In genomic region chr16:74709477-74709877, GRCh38 we compare ENCODE assay signal across 9 cellular contexts. TPM values are rescaled to one million over a fixed set of nuclear protein-coding genes. Genes with fewer than 3 reads are reported as not detected.
DNase-seq lines count a peak whose midpoint lies in the region; ATAC-seq and TF ChIP-seq lines count a peak whose summit lies in the region.
"Had no signal": no experiment of that assay in that cellular context is flagged by ENCODE, and none has a peak within 500 bp of the region (broad histone marks: within the 10 kb centered on the region; RNA-seq: fewer than 3 reads in every experiment).

No MANE protein-coding gene starts in this region.

- intact Hi-C loops in PC-3 (cut with micrococcal nuclease) (loop anchor here (1.0 to 5.0 kb wide), 3 partner anchors 33 to 153 kb away; no protein-coding TSS in a partner anchor), natural killer cell (cut with micrococcal nuclease) (loop anchor here (1.0 to 10.0 kb wide), 3 partner anchors 153 to 402 kb away; partner anchors contain the start of gene WDR59)

- H3K36me3 ChIP-seq in PC-3 (ENCODE audit: low read depth, low read length): no peaks in the 10 kb centered on the region

- no peak overlapping the region; the same call in 1 of the 2 replicates for H3K27ac ChIP-seq in PC-3 (ENCODE audit: low read length)

- no peaks in the 10 kb centered on the region for H4K20me1 ChIP-seq in PC-3 (ENCODE audit: low read length)

- H3K27me3 ChIP-seq in PC-3 (ENCODE audit: low read length): no peaks in the 10 kb centered on the region

- H3K9me2 ChIP-seq in PC-3 (replicated peaks; ENCODE audit: low read length): no peaks in the 10 kb centered on the region

- no peaks in the 10 kb centered on the region for H3K9me3 ChIP-seq in PC-3 (ENCODE audit: low read length)

- no peak overlapping the region for H3K9ac ChIP-seq in PC-3 (ENCODE audit: low read length)

- peak; percentile 95 for TF ChIP-seq RAD21 in Ishikawa (IDR thresholded peaks at IDR 0.05; ENCODE audit: low read depth)

- ATAC-seq in GM21515 (IDR thresholded peaks at IDR 0.05; ENCODE audit: unreplicated experiment) (peak; percentile 81), PC-3 (peak; percentile 97), esophagus mucosa (peak; percentile 94), natural killer cell (peak; percentile 95 to 100 (median 100))
- peak; percentile 84 for ATAC-seq in stimulated activated memory B cell treated with anti-CD40 and anti-IgM and Interleukin-4, amounts not matched to agents 10 μg/mL and 1 μg/mL and 100 μg/mL, for 72 hours

- H3K79me2 ChIP-seq in PC-3 (ENCODE audit: low read length): no peaks in the 10 kb centered on the region

- DNase-seq in Caki2 (ENCODE audit: low read depth) (peak; percentile 64), PC-3 (peak; percentile 90), natural killer cell (peak; percentile 75)
- peak; percentile 83 for DNase-seq in activated T-cell treated with anti-CD3 and anti-CD28 coated beads, Interleukin-2, amount 50 U/mL, for 1 hour

- no peaks in the 10 kb centered on the region for H3F3A ChIP-seq in PC-3 (ENCODE audit: low read length, unreplicated experiment)

- peak overlapping the region; percentile 1 to 20 for H3K27ac Mint-ChIP-seq in natural killer cell
- no peak overlapping the region for H3K27ac Mint-ChIP-seq in stimulated activated memory B cell treated with anti-CD40 and anti-IgM and Interleukin-4, amounts not matched to agents 10 μg/mL and 1 μg/mL and 100 μg/mL, for 72 hours
- H3K27ac Mint-ChIP-seq: activated naive CD8-positive, alpha-beta T cell had no signal

- POLR2A ChIA-PET in PC-3 (lab: Charles Lee; ENCODE audit: unreplicated experiment): no interaction called here

- H3K9me3 Mint-ChIP-seq in natural killer cell: no peaks in the 10 kb centered on the region
- no peaks in the 10 kb centered on the region for H3K9me3 Mint-ChIP-seq in stimulated activated memory B cell treated with anti-CD40 and anti-IgM and Interleukin-4, amounts not matched to agents 10 μg/mL and 1 μg/mL and 100 μg/mL, for 72 hours

- H3K4me1 Mint-ChIP-seq in natural killer cell: peaks cover 5 to 6% of the 10 kb centered on the region in 2 donors
- peaks cover 12% of the 10 kb centered on the region for H3K4me1 Mint-ChIP-seq in stimulated activated memory B cell treated with anti-CD40 and anti-IgM and Interleukin-4, amounts not matched to agents 10 μg/mL and 1 μg/mL and 100 μg/mL, for 72 hours

- H3K4me3 ChIP-seq in PC-3 (ENCODE audit: low read length): no peak overlapping the region

- no peak overlapping the region for H3K4me2 ChIP-seq in PC-3 (ENCODE audit: low read length)

- TF ChIP-seq CTCF in PC-3 (conservative IDR thresholded peaks at IDR 0.05; ENCODE audit: low read depth, low read length): peak; percentile 93
- TF ChIP-seq CTCF in natural killer cell (IDR thresholded peaks at IDR 0.05): peak; percentile 98

- in situ Hi-C loops in Caki2 (cut with HindIII; ENCODE audit: low pct_unique_long_range_greater_than_20kb, low sequenced_read_pairs): no loop called here

- H3K4me3 Mint-ChIP-seq in natural killer cell: no peak overlapping the region
- no peak overlapping the region for H3K4me3 Mint-ChIP-seq in stimulated activated memory B cell treated with anti-CD40 and anti-IgM and Interleukin-4, amounts not matched to agents 10 μg/mL and 1 μg/mL and 100 μg/mL, for 72 hours
- H3K4me3 Mint-ChIP-seq: activated naive CD8-positive, alpha-beta T cell had no signal

- H3K4me1 ChIP-seq in PC-3 (ENCODE audit: insufficient read depth, low read length): peaks cover 3% of the 10 kb centered on the region; the same call in 1 of the 2 replicates

- CTCF ChIA-PET in PC-3 (lab: Charles Lee): no interaction called here

- H2AFZ ChIP-seq in PC-3 (ENCODE audit: low read length): no peak overlapping the region

- no peaks in the 10 kb centered on the region for H3K27me3 Mint-ChIP-seq in natural killer cell (ENCODE audit: low read depth in 2 of 2)
- H3K27me3 Mint-ChIP-seq in stimulated activated memory B cell treated with anti-CD40 and anti-IgM and Interleukin-4, amounts not matched to agents 10 μg/mL and 1 μg/mL and 100 μg/mL, for 72 hours: no peaks in the 10 kb centered on the region
- H3K27me3 Mint-ChIP-seq: activated naive CD8-positive, alpha-beta T cell had no signal

- BruUV-seq in PC-3 (replicated peaks; lab: Mats Ljungman, UMichigan): no TSS peak

- no peaks in the 10 kb centered on the region for H3K36me3 Mint-ChIP-seq in natural killer cell
- peaks cover 6% of the 10 kb centered on the region for H3K36me3 Mint-ChIP-seq in stimulated activated memory B cell treated with anti-CD40 and anti-IgM and Interleukin-4, amounts not matched to agents 10 μg/mL and 1 μg/mL and 100 μg/mL, for 72 hours
- H3K36me3 Mint-ChIP-seq: activated naive CD8-positive, alpha-beta T cell had no signal

- no peak for TF ChIP-seq EP300 in Ishikawa (IDR thresholded peaks at IDR 0.05; ENCODE audit: borderline replicate concordance)

TF ChIP-seq in Ishikawa, 13 proteins besides CTCF, POLR2A, EP300 and RAD21:
- TF ChIP-seq FOXM1 (IDR thresholded peaks at IDR 0.05; ENCODE audit: borderline replicate concordance, low read depth) (no peak), TEAD4 (IDR thresholded peaks at IDR 0.05) (no peak), TCF12 (IDR thresholded peaks at IDR 0.05; ENCODE audit: low read depth) (no peak), NFIC (IDR thresholded peaks at IDR 0.05) (no peak), TAF1 (IDR thresholded peaks at IDR 0.05; ENCODE audit: low read depth) (no peak)

RNA-seq across cellular contexts. Expression of gene MLKL, which starts 8.8 kb away (rescaled TPM):
- total RNA-seq in Caki2 (2014; rRNA removed; shearing (Covaris generic); ENCODE audit: low replicate concordance): 21.5 and 28.5 TPM in 2 replicates
- total RNA-seq in PC-3 (2014; rRNA removed) (29.6 and 30.9 TPM in 2 replicates), esophagus mucosa (12.4 TPM), natural killer cell (10 to 100 TPM; 39.8 to 57.5 (median 52.1) TPM)

RNA-seq across cellular contexts. Expression of gene RFWD3, which starts 42.8 kb away (rescaled TPM):
- 27.4 and 47.7 TPM in 2 replicates for total RNA-seq in Caki2 (2014; rRNA removed; shearing (Covaris generic); ENCODE audit: low replicate concordance)
- total RNA-seq in PC-3 (2014; rRNA removed) (30.5 and 32.8 TPM in 2 replicates), esophagus mucosa (23.9 TPM), natural killer cell (10 to 100 TPM; 41.1 to 53.4 (median 47.5) TPM)
